36 cellular contexts compared by ENCODE assay signal in the genomic region with DNA sequence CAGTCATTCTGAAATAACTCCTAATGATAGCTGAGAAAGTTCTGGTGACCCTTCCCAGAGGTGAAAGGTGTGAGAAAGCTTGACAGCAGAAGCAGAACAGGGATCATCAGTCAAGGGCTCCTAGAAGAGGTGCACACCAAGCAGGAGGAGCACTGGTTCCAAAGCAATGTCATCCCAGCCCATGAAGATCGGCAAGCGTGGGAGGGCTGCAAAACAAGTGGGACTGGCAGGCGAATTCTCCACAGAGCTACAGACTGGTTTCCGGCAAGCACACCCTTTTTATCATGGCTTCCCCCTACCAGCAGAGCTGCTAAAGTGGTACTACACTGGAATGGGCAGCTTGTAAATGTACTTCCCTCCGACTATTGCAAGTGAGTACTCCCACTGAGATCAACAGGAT.
"Had no signal": no experiment of that assay in that cellular context is flagged by ENCODE, and none has a peak within 500 bp of the region (broad histone marks: within the 10 kb centered on the region; RNA-seq: fewer than 3 reads in every experiment).

No MANE protein-coding gene starts in this region.

- H3K27me3 ChIP-seq: ascending aorta had no signal

- H3K9me3 ChIP-seq: ascending aorta had no signal

- H3K4me3 ChIP-seq: ascending aorta had no signal

- H3K27me3 Mint-ChIP-seq: activated CD4-positive, alpha-beta memory T cell treated with anti-CD3 and anti-CD28 coated beads, Interleukin-2, amount 10 ng/mL, durations not matched to agents 7 days and 5 days; activated CD4-positive, alpha-beta T cell treated with anti-CD3 and anti-CD28 coated beads for 36 hours; activated CD4-positive, alpha-beta T cell treated with anti-CD3 and anti-CD28 coated beads, Interleukin-2, amount 10 ng/mL, durations not matched to agents 7 days and 5 days; activated CD8-positive, alpha-beta memory T cell treated with anti-CD3 and anti-CD28 coated beads, Interleukin-2, amount 10 ng/mL, durations not matched to agents 7 days and 5 days; activated naive CD4-positive, alpha-beta T cell treated with anti-CD3 and anti-CD28 coated beads, Interleukin-2, amount 50 U/mL, for 24 hours; activated naive CD8-positive, alpha-beta T cell; activated naive CD8-positive, alpha-beta T cell treated with anti-CD3 and anti-CD28 coated beads, Interleukin-2, amount 10 ng/mL, durations not matched to agents 7 days and 5 days; activated naive CD8-positive, alpha-beta T cell treated with anti-CD3 and anti-CD28 coated beads, Interleukin-2, amount 50 U/mL, for 24 hours; activated T-cell treated with anti-CD3 and anti-CD28 coated beads, Interleukin-2, amount 50 U/mL, for 24 hours; brain had no signal

- H3K27ac Mint-ChIP-seq: activated CD4-positive, alpha-beta memory T cell treated with anti-CD3 and anti-CD28 coated beads, Interleukin-2, amount 10 ng/mL, durations not matched to agents 7 days and 5 days; activated CD4-positive, alpha-beta T cell treated with anti-CD3 and anti-CD28 coated beads for 36 hours; activated CD4-positive, alpha-beta T cell treated with anti-CD3 and anti-CD28 coated beads, Interleukin-2, amount 10 ng/mL, durations not matched to agents 7 days and 5 days; activated CD8-positive, alpha-beta memory T cell treated with anti-CD3 and anti-CD28 coated beads, Interleukin-2, amount 10 ng/mL, durations not matched to agents 7 days and 5 days; activated CD8-positive, alpha-beta T cell treated with anti-CD3 and anti-CD28 coated beads, Interleukin-2, amount 10 ng/mL, durations not matched to agents 7 days and 5 days; activated naive CD4-positive, alpha-beta T cell treated with anti-CD3 and anti-CD28 coated beads for 36 hours; activated naive CD4-positive, alpha-beta T cell treated with anti-CD3 and anti-CD28 coated beads, Interleukin-2, amount 50 U/mL, for 24 hours; activated naive CD8-positive, alpha-beta T cell; activated naive CD8-positive, alpha-beta T cell treated with anti-CD3 and anti-CD28 coated beads, Interleukin-2, amount 10 ng/mL, durations not matched to agents 7 days and 5 days; activated naive CD8-positive, alpha-beta T cell treated with anti-CD3 and anti-CD28 coated beads, Interleukin-2, amount 50 U/mL, for 24 hours; activated T-cell treated with anti-CD3 and anti-CD28 coated beads, Interleukin-2, amount 50 U/mL, for 24 hours; brain; T-helper 1 cell treated with Interleukin-12 subunit alpha and Interleukin-12 subunit beta and Interleukin-4 antibody, amounts not matched to agents 30 μg/mL and 1 μg/mL, for 36 hours; T-helper 2 cell treated with Interferon-gamma antibody and Interleukin-4, amounts not matched to agents 5 μg/mL and 100 μg/mL, for 36 hours; WTC11 had no signal

- H3K9me3 Mint-ChIP-seq: activated CD4-positive, alpha-beta memory T cell treated with anti-CD3 and anti-CD28 coated beads, Interleukin-2, amount 10 ng/mL, durations not matched to agents 7 days and 5 days; activated CD4-positive, alpha-beta T cell treated with anti-CD3 and anti-CD28 coated beads, Interleukin-2, amount 10 ng/mL, durations not matched to agents 7 days and 5 days; activated naive CD4-positive, alpha-beta T cell treated with anti-CD3 and anti-CD28 coated beads for 36 hours; activated naive CD4-positive, alpha-beta T cell treated with anti-CD3 and anti-CD28 coated beads, Interleukin-2, amount 50 U/mL, for 24 hours; activated naive CD8-positive, alpha-beta T cell treated with anti-CD3 and anti-CD28 coated beads, Interleukin-2, amount 10 ng/mL, durations not matched to agents 7 days and 5 days; activated naive CD8-positive, alpha-beta T cell treated with anti-CD3 and anti-CD28 coated beads, Interleukin-2, amount 50 U/mL, for 24 hours; activated T-cell treated with anti-CD3 and anti-CD28 coated beads, Interleukin-2, amount 50 U/mL, for 24 hours; brain; T-helper 1 cell treated with Interleukin-12 subunit alpha and Interleukin-12 subunit beta and Interleukin-4 antibody, amounts not matched to agents 30 μg/mL and 1 μg/mL, for 36 hours; T-helper 2 cell treated with Interferon-gamma antibody and Interleukin-4, amounts not matched to agents 5 μg/mL and 100 μg/mL, for 36 hours; WTC11 had no signal

- FAIRE-seq: TTC549 had no signal

- H3K4me3 Mint-ChIP-seq: activated CD4-positive, alpha-beta memory T cell treated with anti-CD3 and anti-CD28 coated beads, Interleukin-2, amount 10 ng/mL, durations not matched to agents 7 days and 5 days; activated CD4-positive, alpha-beta T cell treated with anti-CD3 and anti-CD28 coated beads for 36 hours; activated CD4-positive, alpha-beta T cell treated with anti-CD3 and anti-CD28 coated beads, Interleukin-2, amount 10 ng/mL, durations not matched to agents 7 days and 5 days; activated CD8-positive, alpha-beta memory T cell treated with anti-CD3 and anti-CD28 coated beads, Interleukin-2, amount 10 ng/mL, durations not matched to agents 7 days and 5 days; activated CD8-positive, alpha-beta T cell treated with anti-CD3 and anti-CD28 coated beads, Interleukin-2, amount 10 ng/mL, durations not matched to agents 7 days and 5 days; activated naive CD4-positive, alpha-beta T cell treated with anti-CD3 and anti-CD28 coated beads for 36 hours; activated naive CD4-positive, alpha-beta T cell treated with anti-CD3 and anti-CD28 coated beads, Interleukin-2, amount 50 U/mL, for 24 hours; activated naive CD8-positive, alpha-beta T cell; activated naive CD8-positive, alpha-beta T cell treated with anti-CD3 and anti-CD28 coated beads, Interleukin-2, amount 10 ng/mL, durations not matched to agents 7 days and 5 days; activated naive CD8-positive, alpha-beta T cell treated with anti-CD3 and anti-CD28 coated beads, Interleukin-2, amount 50 U/mL, for 24 hours; activated T-cell treated with anti-CD3 and anti-CD28 coated beads, Interleukin-2, amount 50 U/mL, for 24 hours; brain; T-helper 1 cell treated with Interleukin-12 subunit alpha and Interleukin-12 subunit beta and Interleukin-4 antibody, amounts not matched to agents 30 μg/mL and 1 μg/mL, for 36 hours; T-helper 2 cell treated with Interferon-gamma antibody and Interleukin-4, amounts not matched to agents 5 μg/mL and 100 μg/mL, for 36 hours; WTC11 had no signal

- DNase-seq: activated CD4-positive, alpha-beta memory T cell treated with anti-CD3 and anti-CD28 coated beads, Interleukin-2, amount 10 ng/mL, durations not matched to agents 7 days and 5 days; activated CD4-positive, alpha-beta T cell treated with anti-CD3 and anti-CD28 coated beads for 1 hour; activated CD4-positive, alpha-beta T cell treated with anti-CD3 and anti-CD28 coated beads for 36 hours; activated CD4-positive, alpha-beta T cell treated with anti-CD3 and anti-CD28 coated beads for 48 hours; activated CD4-positive, alpha-beta T cell treated with anti-CD3 and anti-CD28 coated beads, Interleukin-2, amount 10 ng/mL, durations not matched to agents 7 days and 5 days; activated CD4-positive, alpha-beta T cell treated with anti-CD3 and anti-CD28 coated beads, Interleukin-2, amount 50 U/mL, for 48 hours; activated CD4-positive, CD25-positive, alpha-beta regulatory T cell; activated CD8-positive, alpha-beta memory T cell treated with anti-CD3 and anti-CD28 coated beads for 24 hours; activated CD8-positive, alpha-beta memory T cell treated with anti-CD3 and anti-CD28 coated beads, Interleukin-2, amount 10 ng/mL, durations not matched to agents 7 days and 5 days; activated CD8-positive, alpha-beta memory T cell treated with anti-CD3 and anti-CD28 coated beads, Interleukin-2, amount 50 U/mL, for 48 hours; activated CD8-positive, alpha-beta T cell treated with anti-CD3 and anti-CD28 coated beads, Interleukin-2, amount 10 ng/mL, durations not matched to agents 7 days and 5 days; activated effector memory CD4-positive, alpha-beta T cell treated with anti-CD3 and anti-CD28 coated beads, Interleukin-2, amount 50 U/mL, for 16 hours; activated gamma-delta T cell treated with Interleukin-2 at 50 U/mL for 16 hours; activated naive CD4-positive, alpha-beta T cell; activated naive CD4-positive, alpha-beta T cell treated with anti-CD3 and anti-CD28 coated beads for 36 hours; activated naive CD8-positive, alpha-beta T cell treated with anti-CD3 and anti-CD28 coated beads, Interleukin-2, amount 10 ng/mL, durations not matched to agents 7 days and 5 days; activated naive CD8-positive, alpha-beta T cell treated with anti-CD3 and anti-CD28 coated beads, Interleukin-2, amount 50 U/mL, for 24 hours; activated T-cell treated with anti-CD3 and anti-CD28 coated beads, Interleukin-2, amount 50 U/mL, for 24 hours; activated T-cell treated with anti-CD3 and anti-CD28 coated beads, Interleukin-2, amount 50 U/mL, for 48 hours; amygdala; anterior cingulate cortex; central memory CD4-positive, alpha-beta T cell; SW 1271; T-helper 1 cell; T-helper 2 cell; T-helper 9 cell had no signal

- ATAC-seq: activated CD4-positive, alpha-beta T cell treated with anti-CD3 and anti-CD28 coated beads for 36 hours; activated CD4-positive, CD25-positive, alpha-beta regulatory T cell treated with anti-CD3 and anti-CD28 coated beads, Interleukin-2, amount 50 U/mL, for 24 hours; activated CD8-positive, alpha-beta memory T cell treated with anti-CD3 and anti-CD28 coated beads, Interleukin-2, amount 10 ng/mL, durations not matched to agents 7 days and 5 days; activated CD8-positive, alpha-beta T cell treated with anti-CD3 and anti-CD28 coated beads, Interleukin-2, amount 10 ng/mL, durations not matched to agents 7 days and 5 days; activated naive CD8-positive, alpha-beta T cell treated with anti-CD3 and anti-CD28 coated beads, Interleukin-2, amount 50 U/mL, for 24 hours; WTC11 had no signal

- H3K4me1 Mint-ChIP-seq: activated CD4-positive, alpha-beta memory T cell treated with anti-CD3 and anti-CD28 coated beads, Interleukin-2, amount 10 ng/mL, durations not matched to agents 7 days and 5 days; activated CD4-positive, alpha-beta T cell treated with anti-CD3 and anti-CD28 coated beads for 36 hours; activated CD4-positive, alpha-beta T cell treated with anti-CD3 and anti-CD28 coated beads, Interleukin-2, amount 10 ng/mL, durations not matched to agents 7 days and 5 days; activated CD8-positive, alpha-beta memory T cell treated with anti-CD3 and anti-CD28 coated beads, Interleukin-2, amount 10 ng/mL, durations not matched to agents 7 days and 5 days; activated naive CD4-positive, alpha-beta T cell treated with anti-CD3 and anti-CD28 coated beads, Interleukin-2, amount 50 U/mL, for 24 hours; activated naive CD8-positive, alpha-beta T cell treated with anti-CD3 and anti-CD28 coated beads, Interleukin-2, amount 10 ng/mL, durations not matched to agents 7 days and 5 days; activated naive CD8-positive, alpha-beta T cell treated with anti-CD3 and anti-CD28 coated beads, Interleukin-2, amount 50 U/mL, for 24 hours; WTC11 had no signal

- H3K4me1 ChIP-seq: ascending aorta had no signal

- H3K27ac ChIP-seq: ascending aorta, VCaP had no signal
